In the genomic region with DNA sequence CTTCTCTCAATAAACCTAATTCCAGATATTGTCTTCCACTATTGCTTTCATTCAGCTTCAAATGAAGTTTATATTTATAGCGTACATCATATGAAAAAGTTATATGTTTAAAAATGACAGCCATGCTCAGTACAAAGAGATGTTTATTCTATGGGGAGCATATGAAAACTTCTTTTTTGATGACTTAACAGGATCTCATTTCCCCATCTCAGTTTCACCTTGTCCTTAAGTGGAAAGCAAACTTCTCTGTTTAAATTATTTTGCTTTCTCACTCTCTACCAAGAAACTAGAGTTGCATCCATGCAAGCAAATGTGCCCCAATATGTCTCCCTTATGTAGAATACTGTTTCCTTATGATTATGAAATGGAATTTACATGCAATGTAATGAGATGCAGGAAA, we compare ENCODE assay signal across 32 cellular contexts.
"Had no signal": no experiment of that assay in that cellular context is flagged by ENCODE, and none has a peak within 500 bp of the region (broad histone marks: within the 10 kb centered on the region; RNA-seq: fewer than 3 reads in every experiment).

No MANE protein-coding gene starts in this region.

- H3K4me1 ChIP-seq: ascending aorta had no signal

- H3K4me3 ChIP-seq: ascending aorta, cardiac muscle cell had no signal

- H3K27ac ChIP-seq: ascending aorta, cardiac muscle cell, WERI-Rb-1 had no signal

- DNase-seq: activated CD4-positive, alpha-beta memory T cell treated with anti-CD3 and anti-CD28 coated beads, Interleukin-2, amount 10 ng/mL, durations not matched to agents 7 days and 5 days; activated CD4-positive, alpha-beta T cell treated with anti-CD3 and anti-CD28 coated beads for 1 hour; activated CD4-positive, alpha-beta T cell treated with anti-CD3 and anti-CD28 coated beads for 36 hours; activated CD4-positive, alpha-beta T cell treated with anti-CD3 and anti-CD28 coated beads for 48 hours; activated CD4-positive, alpha-beta T cell treated with anti-CD3 and anti-CD28 coated beads, Interleukin-2, amount 10 ng/mL, durations not matched to agents 7 days and 5 days; activated CD4-positive, alpha-beta T cell treated with anti-CD3 and anti-CD28 coated beads, Interleukin-2, amount 50 U/mL, for 48 hours; activated CD4-positive, CD25-positive, alpha-beta regulatory T cell; activated CD8-positive, alpha-beta memory T cell treated with anti-CD3 and anti-CD28 coated beads for 24 hours; activated CD8-positive, alpha-beta memory T cell treated with anti-CD3 and anti-CD28 coated beads, Interleukin-2, amount 10 ng/mL, durations not matched to agents 7 days and 5 days; activated CD8-positive, alpha-beta memory T cell treated with anti-CD3 and anti-CD28 coated beads, Interleukin-2, amount 50 U/mL, for 48 hours; activated CD8-positive, alpha-beta T cell treated with anti-CD3 and anti-CD28 coated beads, Interleukin-2, amount 10 ng/mL, durations not matched to agents 7 days and 5 days; activated effector memory CD4-positive, alpha-beta T cell treated with Interleukin-2 at 50 U/mL for 16 hours; activated gamma-delta T cell; activated naive CD4-positive, alpha-beta T cell treated with anti-CD3 and anti-CD28 coated beads, Interleukin-2, amount 10 ng/mL, durations not matched to agents 7 days and 5 days; activated naive CD4-positive, alpha-beta T cell treated with Interleukin-2 at 50 U/mL for 16 hours; activated naive CD8-positive, alpha-beta T cell treated with anti-CD3 and anti-CD28 coated beads, Interleukin-2, amount 10 ng/mL, durations not matched to agents 7 days and 5 days; activated naive CD8-positive, alpha-beta T cell treated with anti-CD3 and anti-CD28 coated beads, Interleukin-2, amount 50 U/mL, for 24 hours; activated T-cell treated with anti-CD3 and anti-CD28 coated beads, Interleukin-2, amount 50 U/mL, for 24 hours; activated T-cell treated with anti-CD3 and anti-CD28 coated beads, Interleukin-2, amount 50 U/mL, for 48 hours; amygdala; anterior cingulate cortex; caudate nucleus; cerebellar nuclear complex; T-helper 2 cell; T-helper 9 cell; WERI-Rb-1 had no signal

- FAIRE-seq: bronchial epithelial cell, TTC549 had no signal

- ATAC-seq: activated CD4-positive, alpha-beta T cell treated with anti-CD3 and anti-CD28 coated beads for 36 hours; activated CD4-positive, CD25-positive, alpha-beta regulatory T cell treated with anti-CD3 and anti-CD28 coated beads, Interleukin-2, amount 50 U/mL, for 24 hours; activated CD8-positive, alpha-beta memory T cell treated with anti-CD3 and anti-CD28 coated beads, Interleukin-2, amount 10 ng/mL, durations not matched to agents 7 days and 5 days; activated CD8-positive, alpha-beta T cell treated with anti-CD3 and anti-CD28 coated beads, Interleukin-2, amount 10 ng/mL, durations not matched to agents 7 days and 5 days; activated naive CD8-positive, alpha-beta T cell treated with anti-CD3 and anti-CD28 coated beads, Interleukin-2, amount 50 U/mL, for 24 hours; WTC11 had no signal

- H3K27me3 ChIP-seq: ascending aorta, cardiac muscle cell had no signal

- H3K9me3 ChIP-seq: ascending aorta had no signal

- H3K36me3 ChIP-seq: ascending aorta, cardiac muscle cell, WERI-Rb-1 had no signal
